In genomic region chr16:24683250-24683649, GRCh38 we compare ENCODE assay signal across 1 cellular context.
TF ChIP-seq lines count a peak whose summit lies in the region.

No MANE protein-coding gene starts in this region.

TF ChIP-seq in H1, 55 proteins besides CTCF, POLR2A, EP300 and RAD21:
- TF ChIP-seq, protein P1, sequence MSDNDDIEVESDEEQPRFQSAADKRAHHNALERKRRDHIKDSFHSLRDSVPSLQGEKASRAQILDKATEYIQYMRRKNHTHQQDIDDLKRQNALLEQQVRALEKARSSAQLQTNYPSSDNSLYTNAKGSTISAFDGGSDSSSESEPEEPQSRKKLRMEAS (IDR thresholded peaks at IDR 0.05): no peak
- TF ChIP-seq KDM1A (IDR thresholded peaks at IDR 0.05; ENCODE audit: borderline replicate concordance, low read length): no peak
- no peak for TF ChIP-seq POU5F1 (IDR thresholded peaks at IDR 0.05; ENCODE audit: low read depth, low read length)
- no peak for TF ChIP-seq CEBPB (IDR thresholded peaks at IDR 0.05; ENCODE audit: low read depth, low read length)
- TF ChIP-seq SP2 (IDR thresholded peaks at IDR 0.05; ENCODE audit: low read length): no peak
- no peak for TF ChIP-seq POLR2AphosphoS5 (IDR thresholded peaks at IDR 0.05; ENCODE audit: low read depth, low read length)
- no peak for TF ChIP-seq EZH2 (IDR thresholded peaks at IDR 0.05; ENCODE audit: low read depth, low read length, severe bottlenecking)
- no peak for TF ChIP-seq CREB1 (IDR thresholded peaks at IDR 0.05)
- no peak for TF ChIP-seq SRF (IDR thresholded peaks at IDR 0.05; ENCODE audit: low read depth, low read length)
- no peak for TF ChIP-seq GABPA (IDR thresholded peaks at IDR 0.05; ENCODE audit: borderline replicate concordance, insufficient read depth, low read length)
- TF ChIP-seq ZNF274 (IDR thresholded peaks at IDR 0.05; ENCODE audit: borderline replicate concordance, extremely low read depth, low read length): no peak
- TF ChIP-seq MAFK (IDR thresholded peaks at IDR 0.05; ENCODE audit: low read depth, low read length): no peak
- TF ChIP-seq KDM5A (IDR thresholded peaks at IDR 0.05; ENCODE audit: low read length): no peak
- no peak for TF ChIP-seq CHD2 (IDR thresholded peaks at IDR 0.05; ENCODE audit: low read length)
- no peak for TF ChIP-seq SIRT6 (IDR thresholded peaks at IDR 0.05; ENCODE audit: low read length)
- no peak for TF ChIP-seq BACH1 (IDR thresholded peaks at IDR 0.05; ENCODE audit: low read length)
TF ChIP-seq in H1: peak in this region for 0.
